Comparison of ENCODE assay signal across 8 cellular contexts in genomic region chr5:149581192-149581861, GRCh38. TPM values are rescaled to one million over a fixed set of nuclear protein-coding genes. Genes with fewer than 3 reads are reported as not detected.
DNase-seq lines count a peak whose midpoint lies in the region; ATAC-seq and TF ChIP-seq lines count a peak whose summit lies in the region.

TSS of gene ARHGEF37 (plus strand) at chr5:149581498. CDS start at chr5:149597770, 16,272 bp downstream.

- H3K9ac ChIP-seq in HUES6 (ENCODE audit: low read length) (peak within 1 kb of the TSS; percentile 9), iPS-18a (ENCODE audit: low read length) (no peak within 1 kb of the TSS)

- peak; percentile 71 for DNase-seq in BE2C
- DNase-seq in T-cell, result peak in 31 of 34 experiments; percentile 3 to 53 (median 27)
- DNase-seq in retinal pigment epithelial cell (ENCODE audit: low read depth), result peak; percentile 63

- peak within 1 kb of the TSS in 1 of 2 donors; percentile 48 for H3K27ac Mint-ChIP-seq in T-cell
- peak within 1 kb of the TSS; percentile 45 to 88 (median 86) for H3K27ac Mint-ChIP-seq in brain

- H3K4me3 ChIP-seq in BE2C (ENCODE audit: low read depth, low read length) (peak within 1 kb of the TSS; percentile 66), HUES6 (ENCODE audit: low read depth, low read length) (peak within 1 kb of the TSS; percentile 66), iPS-18a (ENCODE audit: low read length) (peak within 1 kb of the TSS; percentile 61), retinal pigment epithelial cell (ENCODE audit: low read length) (peak within 1 kb of the TSS; percentile 53)

- H3K27me3 ChIP-seq in BE2C (no peaks in the 10 kb centered on the region), HUES6 (ENCODE audit: control insufficient read depth, insufficient read depth, low read length) (peaks cover 33% of the 10 kb centered on the region), iPS-18a (ENCODE audit: control insufficient read depth, insufficient read depth, low read length) (peaks cover 26% of the 10 kb centered on the region)

- H3K4me1 ChIP-seq in BE2C (no peaks in the 10 kb centered on the region; the same call in none of the 2 replicates), HUES6 (ENCODE audit: control insufficient read depth, insufficient read depth, low read length) (peaks cover 9% of the 10 kb centered on the region), iPS-18a (ENCODE audit: control insufficient read depth, low read depth, low read length) (peaks cover 14% of the 10 kb centered on the region)

- CTCF ChIA-PET in T-cell (lab: Charles Lee), result interaction anchor here in 1 of 2 donors (1.4 kb wide), 1 partner anchor 15 kb away, joined by 3 read pairs; no protein-coding TSS in a partner anchor

- no peaks in the 10 kb centered on the region for H3K36me3 Mint-ChIP-seq in T-cell
- no peaks in the 10 kb centered on the region for H3K36me3 Mint-ChIP-seq in brain

- no peaks in the 10 kb centered on the region for H3K9me3 ChIP-seq in BE2C
- no peaks in the 10 kb centered on the region for H3K9me3 ChIP-seq in HUES6 (ENCODE audit: control insufficient read depth, insufficient read depth, low read depth, low read length)
- H3K9me3 ChIP-seq in iPS-18a (ENCODE audit: control insufficient read depth, low read depth, low read length), result no peaks in the 10 kb centered on the region

- H3K27ac ChIP-seq in HUES6 (ENCODE audit: low read depth, low read length), result no peak within 1 kb of the TSS
- H3K27ac ChIP-seq in iPS-18a (ENCODE audit: low read length), result no peak within 1 kb of the TSS

- POLR2A ChIA-PET in T-cell (lab: Charles Lee), result no interaction called here

- peaks cover 0 to 14% of the 10 kb centered on the region in 2 donors for H3K27me3 Mint-ChIP-seq in T-cell
- H3K27me3 Mint-ChIP-seq in brain, result peaks cover 37% of the 10 kb centered on the region

- H3K4me3 Mint-ChIP-seq in T-cell, result peak within 1 kb of the TSS; percentile 73 to 83 (median 74)
- peak within 1 kb of the TSS; percentile 78 to 82 (median 81) for H3K4me3 Mint-ChIP-seq in brain

- H3K9me3 Mint-ChIP-seq in T-cell (no peaks in the 10 kb centered on the region), brain (peaks cover 0 to 3% (median 0%) of the 10 kb centered on the region in 5 experiments)

- ATAC-seq in T-cell (replicated peaks in 1 of 4) (peak; percentile 83 to 93 (median 88)), HG03045 (IDR thresholded peaks at IDR 0.05; ENCODE audit: unreplicated experiment) (no peak), HG02763 (IDR thresholded peaks at IDR 0.05; ENCODE audit: unreplicated experiment) (no peak)

- TF ChIP-seq CTCF in BE2C (IDR thresholded peaks at IDR 0.05; ENCODE audit: low read depth, low read length), result no peak
- no peak for TF ChIP-seq CTCF in brain (conservative IDR thresholded peaks at IDR 0.05)
- TF ChIP-seq CTCF in retinal pigment epithelial cell (conservative IDR thresholded peaks at IDR 0.05; ENCODE audit: low read depth, low read length), result no peak

- H3K36me3 ChIP-seq in BE2C (no peaks in the 10 kb centered on the region), HUES6 (ENCODE audit: control insufficient read depth, insufficient read depth, low read length) (no peaks in the 10 kb centered on the region), iPS-18a (ENCODE audit: control insufficient read depth, low read depth, low read length) (no peaks in the 10 kb centered on the region)

- peaks cover 5 to 17% (median 16%) of the 10 kb centered on the region in 3 donors for H3K4me1 Mint-ChIP-seq in T-cell
- peaks cover 35% of the 10 kb centered on the region for H3K4me1 Mint-ChIP-seq in brain

RNA-seq across cellular contexts. Expression of gene ARHGEF37, which starts in this region (rescaled TPM):
- polyA plus RNA-seq in BE2C (2012; ENCODE audit: insufficient read depth, insufficient read length, low read depth), result 0.23 TPM
- total RNA-seq in T-cell, result 1 to 10 TPM in 1 of 5 donors, under 1 TPM in 3, not detected in 1; 0.07 to 1.0 (median 0.59) TPM
- polyA plus RNA-seq in brain (ENCODE audit: insufficient read depth, low read depth, low replicate concordance), result 12.7 TPM

Comparison
In these comparisons a context has a peak if more than half of its experiments do, and no peak if none do; other contexts are left out.
1. ATAC-seq: peak in T-cell (4 of 4); none in HG03045 (single experiment) and HG02763 (single experiment).
2. Peak in every context shown above with its lines, with median percentiles within 50 percentile points of each other: DNase-seq and H3K4me3 ChIP-seq.